ENCODE assay signal across 37 cellular contexts in the genomic region with DNA sequence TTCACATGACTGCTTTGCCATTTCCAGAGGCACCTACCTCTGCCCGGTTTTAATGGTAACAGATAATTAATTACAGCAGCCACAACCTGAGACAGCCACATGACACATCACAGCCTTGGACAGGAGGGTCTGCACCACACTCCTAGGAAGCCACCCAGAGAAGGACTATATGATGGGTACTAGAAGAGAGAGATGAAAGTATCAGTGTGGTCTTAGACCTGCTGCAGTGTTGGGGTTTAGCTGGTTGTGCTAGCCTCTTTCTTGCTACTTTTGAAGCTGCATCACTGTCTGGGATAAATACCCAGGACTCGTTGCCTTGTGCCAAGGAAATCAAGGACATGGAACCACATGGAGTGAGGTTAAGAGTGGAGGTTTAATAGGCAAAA.
A peak's percentile ranks its signal among the peaks of the same experiment; 100 is the strongest.
DNase-seq lines count a peak whose midpoint lies in the region; FAIRE-seq and TF ChIP-seq lines count a peak whose summit lies in the region.
"Had no signal": no experiment of that assay in that cellular context is flagged by ENCODE, and none has a peak within 500 bp of the region (broad histone marks: within the 10 kb centered on the region; RNA-seq: fewer than 3 reads in every experiment).

No MANE protein-coding gene starts in this region.

- intact Hi-C loops in esophagus muscularis mucosa (cut with DNase I), result no loop called here
- intact Hi-C loops in spleen (cut with DNase I; ENCODE audit: low total_unique reads), result no loop called here
- intact Hi-C loops in ascending aorta (cut with DNase I), result no loop called here
- intact Hi-C loops in activated T-helper 1 cell treated with anti-CD3 and anti-CD28 coated beads, Interleukin-12 subunit alpha, Interleukin-12 subunit beta, Interleukin-2, Interleukin-4 antibody, amounts not matched to agents 30 ng/mL and 10 ng/mL and 1 ng/mL, durations not matched to agents 14 hours and 24 hours and 36 hours (cut with micrococcal nuclease), result no loop called here

- no peak for TF ChIP-seq EP300 in esophagus muscularis mucosa (IDR thresholded peaks at IDR 0.05)

- WGBS in esophagus muscularis mucosa, result 54% methylated on average over 2 of the region's 2 CpGs
- 46 to 70% (median 61%) methylated on average over 2 of the region's 2 CpGs for WGBS in spleen, 5 donors

- H3K4me1 ChIP-seq in esophagus muscularis mucosa (peaks cover 0 to 5% (median 2%) of the 10 kb centered on the region in 4 donors), skeletal muscle tissue (ENCODE audit: control insufficient read depth in 3 of 3, insufficient read depth in 3 of 3, low read length in 3 of 3) (peaks cover 10 to 37% (median 31%) of the 10 kb centered on the region in 3 donors), spleen (peaks cover 0 to 7% (median 2%) of the 10 kb centered on the region in 6 donors), right atrium auricular region (peaks cover 0 to 11% of the 10 kb centered on the region in 2 donors), ascending aorta (peaks cover 0 to 2% of the 10 kb centered on the region in 2 donors)
- H3K4me1 ChIP-seq: A549, Caco-2 had no signal

- H3K9ac ChIP-seq in skeletal muscle tissue (ENCODE audit: low read depth in 1 of 3, low read length in 3 of 3), result peak overlapping the region in 2 of 3 donors; percentile 47 to 83
- H3K9ac ChIP-seq: BLaER1; BLaER1 treated with 17β-estradiol and CSF1 and Interleukin-3, amounts not matched to agents 10 nM and 100 nM had no signal

- TF ChIP-seq CTCF in esophagus muscularis mucosa (IDR thresholded peaks at IDR 0.05) (no peak), nephron progenitor cell (IDR thresholded peaks at IDR 0.05) (no peak), spleen (IDR thresholded peaks at IDR 0.05 in 8 of 11, conservative IDR thresholded peaks at IDR 0.05 in 3 of 11) (no peak), right atrium auricular region (IDR thresholded peaks at IDR 0.05) (no peak), ascending aorta (IDR thresholded peaks at IDR 0.05) (no peak)

- H3K9me3 ChIP-seq in esophagus muscularis mucosa (no peaks in the 10 kb centered on the region), skeletal muscle tissue (ENCODE audit: control insufficient read depth in 3 of 3, low read length in 3 of 3) (no peaks in the 10 kb centered on the region), spleen (no peaks in the 10 kb centered on the region), right atrium auricular region (no peaks in the 10 kb centered on the region), ascending aorta (no peaks in the 10 kb centered on the region)
- H3K9me3 ChIP-seq: A549; BE2C; BLaER1; BLaER1 treated with 17β-estradiol and CSF1 and Interleukin-3, amounts not matched to agents 10 nM and 100 nM; Caco-2 had no signal

- peak overlapping the region; percentile 85 for H3K27ac Mint-ChIP-seq in nephron progenitor cell
- no peak overlapping the region for H3K27ac Mint-ChIP-seq in activated T-helper 1 cell treated with anti-CD3 and anti-CD28 coated beads, Interleukin-12 subunit alpha, Interleukin-12 subunit beta, Interleukin-2, Interleukin-4 antibody, amounts not matched to agents 30 ng/mL and 10 ng/mL and 1 ng/mL, durations not matched to agents 14 hours and 24 hours and 36 hours
- H3K27ac Mint-ChIP-seq: B cell; CD4-positive, alpha-beta memory T cell; CD4-positive, alpha-beta T cell; CD4-positive, CD25-positive, alpha-beta regulatory T cell; CD8-positive, alpha-beta memory T cell; CD8-positive, alpha-beta T cell had no signal

- H3K4me3 ChIP-seq in esophagus muscularis mucosa (no peak overlapping the region), skeletal muscle tissue (ENCODE audit: low read length in 3 of 3) (peak overlapping the region in 2 of 3 donors; percentile 67 to 82), spleen (no peak overlapping the region), right atrium auricular region (no peak overlapping the region), ascending aorta (no peak overlapping the region)
- H3K4me3 ChIP-seq: A549; BLaER1; BLaER1 treated with 17β-estradiol and CSF1 and Interleukin-3, amounts not matched to agents 10 nM and 100 nM had no signal

- peaks cover 3% of the 10 kb centered on the region for H3K27me3 Mint-ChIP-seq in nephron progenitor cell (ENCODE audit: low read depth, poor library complexity)
- H3K27me3 Mint-ChIP-seq in activated T-helper 1 cell treated with anti-CD3 and anti-CD28 coated beads, Interleukin-12 subunit alpha, Interleukin-12 subunit beta, Interleukin-2, Interleukin-4 antibody, amounts not matched to agents 30 ng/mL and 10 ng/mL and 1 ng/mL, durations not matched to agents 14 hours and 24 hours and 36 hours (ENCODE audit: insufficient read depth), result no peaks in the 10 kb centered on the region

- H3K4me3 Mint-ChIP-seq in nephron progenitor cell, result no peak overlapping the region
- no peak overlapping the region for H3K4me3 Mint-ChIP-seq in activated T-helper 1 cell treated with anti-CD3 and anti-CD28 coated beads, Interleukin-12 subunit alpha, Interleukin-12 subunit beta, Interleukin-2, Interleukin-4 antibody, amounts not matched to agents 30 ng/mL and 10 ng/mL and 1 ng/mL, durations not matched to agents 14 hours and 24 hours and 36 hours
- H3K4me3 Mint-ChIP-seq: B cell; CD14-positive monocyte; CD4-positive, alpha-beta memory T cell; CD4-positive, alpha-beta T cell; CD4-positive, CD25-positive, alpha-beta regulatory T cell; CD8-positive, alpha-beta memory T cell; CD8-positive, alpha-beta T cell had no signal

- no peak for TF ChIP-seq POLR2A in esophagus muscularis mucosa (IDR thresholded peaks at IDR 0.05; ENCODE audit: low read depth)
- TF ChIP-seq POLR2A in spleen (IDR thresholded peaks at IDR 0.05), result no peak
- no peak for TF ChIP-seq POLR2A in GM12891 (IDR thresholded peaks at IDR 0.05; ENCODE audit: low read depth, low read length)

- DNase-seq in esophagus muscularis mucosa (ENCODE audit: extremely low spot score) (peak; percentile 90), nephron progenitor cell (no peak), spleen (no peak), right atrium auricular region (ENCODE audit: low spot score) (no peak), GM12891 (ENCODE audit: insufficient read length, low spot score) (no peak), ascending aorta (ENCODE audit: low spot score in 2 of 2) (no peak)
- no peak for DNase-seq in activated T-helper 1 cell treated with anti-CD3 and anti-CD28 coated beads, Interleukin-12 subunit alpha, Interleukin-12 subunit beta, Interleukin-2, Interleukin-4 antibody, amounts not matched to agents 30 ng/mL and 10 ng/mL and 1 ng/mL, durations not matched to agents 14 hours and 24 hours and 36 hours (ENCODE audit: low spot score)
- DNase-seq: 8988T; ACHN; AML-193; BE2C; C1 segment of cervical spinal cord; Caco-2; Calu3; CD4-positive, alpha-beta memory T cell; CD4-positive, alpha-beta T cell; CD4-positive, CD25-positive, alpha-beta regulatory T cell; CD8-positive, alpha-beta memory T cell; CD8-positive, alpha-beta T cell; COR-L47; DMS 273 treated with DMSO at 0.1 percent for 48 hours; DMS153; DMS53; DMS79; DMS79 treated with DMSO at 0.1 percent for 48 hours; DND-41; EL had no signal

- H3K27ac ChIP-seq in esophagus muscularis mucosa (replicated peaks in 1 of 4) (no peak overlapping the region), skeletal muscle tissue (ENCODE audit: low read depth, low read length) (peak overlapping the region; percentile 78), spleen (peak overlapping the region in 5 of 8 donors; percentile 5 to 51 (median 27)), right atrium auricular region (no peak overlapping the region), ascending aorta (no peak overlapping the region)
- H3K27ac ChIP-seq: 22Rv1; A549; BLaER1; BLaER1 treated with 17β-estradiol and CSF1 and Interleukin-3, amounts not matched to agents 10 nM and 100 nM; C4-2B had no signal

- peaks cover 1% of the 10 kb centered on the region for H3K9me3 Mint-ChIP-seq in nephron progenitor cell
- H3K9me3 Mint-ChIP-seq in activated T-helper 1 cell treated with anti-CD3 and anti-CD28 coated beads, Interleukin-12 subunit alpha, Interleukin-12 subunit beta, Interleukin-2, Interleukin-4 antibody, amounts not matched to agents 30 ng/mL and 10 ng/mL and 1 ng/mL, durations not matched to agents 14 hours and 24 hours and 36 hours, result no peaks in the 10 kb centered on the region

- H3K36me3 Mint-ChIP-seq in nephron progenitor cell (ENCODE audit: low read depth), result no peaks in the 10 kb centered on the region
- H3K36me3 Mint-ChIP-seq in activated T-helper 1 cell treated with anti-CD3 and anti-CD28 coated beads, Interleukin-12 subunit alpha, Interleukin-12 subunit beta, Interleukin-2, Interleukin-4 antibody, amounts not matched to agents 30 ng/mL and 10 ng/mL and 1 ng/mL, durations not matched to agents 14 hours and 24 hours and 36 hours (ENCODE audit: low read depth), result no peaks in the 10 kb centered on the region
- H3K36me3 Mint-ChIP-seq: CD14-positive monocyte; CD4-positive, alpha-beta memory T cell; CD4-positive, CD25-positive, alpha-beta regulatory T cell; CD8-positive, alpha-beta memory T cell; CD8-positive, alpha-beta T cell had no signal

- H3K27me3 ChIP-seq in esophagus muscularis mucosa, result no peaks in the 10 kb centered on the region
- no peaks in the 10 kb centered on the region for H3K27me3 ChIP-seq in skeletal muscle tissue (ENCODE audit: control insufficient read depth in 3 of 3, insufficient read depth in 3 of 3, low read length in 3 of 3)
- H3K27me3 ChIP-seq in spleen (replicated peaks in 1 of 7), result no peaks in the 10 kb centered on the region
- no peaks in the 10 kb centered on the region for H3K27me3 ChIP-seq in right atrium auricular region
- H3K27me3 ChIP-seq in ascending aorta, result no peaks in the 10 kb centered on the region
- H3K27me3 ChIP-seq: BE2C; BLaER1; BLaER1 treated with 17β-estradiol and CSF1 and Interleukin-3, amounts not matched to agents 10 nM and 100 nM had no signal

- H3K4me1 Mint-ChIP-seq in nephron progenitor cell, result peaks cover 53% of the 10 kb centered on the region
- H3K4me1 Mint-ChIP-seq in activated T-helper 1 cell treated with anti-CD3 and anti-CD28 coated beads, Interleukin-12 subunit alpha, Interleukin-12 subunit beta, Interleukin-2, Interleukin-4 antibody, amounts not matched to agents 30 ng/mL and 10 ng/mL and 1 ng/mL, durations not matched to agents 14 hours and 24 hours and 36 hours (ENCODE audit: low read depth), result no peaks in the 10 kb centered on the region
- H3K4me1 Mint-ChIP-seq: CD14-positive monocyte; CD4-positive, alpha-beta memory T cell; CD4-positive, CD25-positive, alpha-beta regulatory T cell; CD8-positive, alpha-beta memory T cell had no signal

- FAIRE-seq in GM12891 (lab: Jason Lieb, UNC), result no peak
- FAIRE-seq: A204.1, A549, D721Med had no signal

- H3K36me3 ChIP-seq in esophagus muscularis mucosa, result no peaks in the 10 kb centered on the region
- no peaks in the 10 kb centered on the region for H3K36me3 ChIP-seq in skeletal muscle tissue (ENCODE audit: control insufficient read depth in 3 of 3, insufficient read depth in 3 of 3, low read length in 3 of 3)
- no peaks in the 10 kb centered on the region for H3K36me3 ChIP-seq in spleen
- no peaks in the 10 kb centered on the region for H3K36me3 ChIP-seq in right atrium auricular region
- H3K36me3 ChIP-seq in ascending aorta, result no peaks in the 10 kb centered on the region
- H3K36me3 ChIP-seq: BE2C; BLaER1; BLaER1 treated with 17β-estradiol and CSF1 and Interleukin-3, amounts not matched to agents 10 nM and 100 nM had no signal

TF ChIP-seq in GM12891, 5 proteins besides CTCF, POLR2A, EP300 and RAD21 (continues in another document):
- no peak for TF ChIP-seq SPI1 (IDR thresholded peaks at IDR 0.05; ENCODE audit: low read depth, low read length)
- no peak for TF ChIP-seq TAF1 (IDR thresholded peaks at IDR 0.05; ENCODE audit: low read depth, low read length)

Comparison
In these comparisons a context has a peak if more than half of its experiments do, and no peak if none do; other contexts are left out.
1. H3K27ac ChIP-seq: peak in skeletal muscle tissue (single experiment) and spleen (5 of 8); none in esophagus muscularis mucosa (0 of 4), right atrium auricular region (0 of 2) and ascending aorta (0 of 2).
2. H3K4me3 ChIP-seq: peak in skeletal muscle tissue (2 of 3); none in esophagus muscularis mucosa (0 of 4), spleen (0 of 8), right atrium auricular region (0 of 2) and ascending aorta (0 of 2).